Comparison of ENCODE assay signal across 1 cellular context in the genomic region with DNA sequence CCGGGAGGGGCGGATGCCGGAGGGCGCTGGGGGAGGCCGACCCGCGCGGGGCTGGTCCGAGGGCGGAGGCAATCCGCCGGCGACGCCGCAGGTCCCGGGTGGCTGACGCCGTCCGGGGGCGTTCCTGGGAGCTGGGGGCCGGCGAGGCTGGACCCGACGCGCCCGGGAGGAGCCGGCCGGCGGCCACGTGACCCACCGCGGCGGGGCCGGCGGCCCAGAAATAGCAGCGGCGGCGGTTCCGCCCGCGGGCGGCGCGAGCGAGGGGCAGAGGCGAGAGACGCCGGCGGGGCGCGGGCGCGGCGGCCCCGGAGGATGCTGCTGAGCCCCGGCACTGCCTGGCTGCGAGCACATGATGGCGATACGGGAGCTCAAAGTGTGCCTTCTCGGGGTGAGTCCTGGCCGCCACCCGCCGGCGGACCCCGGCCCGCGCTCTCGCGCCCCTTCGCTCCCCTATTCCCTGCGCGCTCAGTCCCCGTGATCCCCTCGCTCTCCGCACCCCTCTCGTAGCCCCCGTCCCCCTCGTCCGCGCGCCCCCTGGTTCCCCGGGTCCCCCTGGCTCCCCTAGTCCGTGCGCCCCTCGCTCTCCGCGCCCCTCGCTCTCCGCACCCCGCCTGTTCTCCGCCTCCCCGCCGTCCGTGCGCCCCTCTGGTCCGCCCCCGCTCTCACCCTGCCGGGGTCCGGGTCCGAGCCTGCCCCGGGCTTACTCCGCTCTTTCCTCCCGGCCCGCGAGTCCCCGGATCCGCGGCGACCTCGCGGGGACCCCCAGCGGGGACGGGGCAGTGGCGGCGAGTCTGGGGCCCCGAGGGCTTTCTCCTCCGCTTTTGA.
TF ChIP-seq lines count a peak whose summit lies in the region.

A gene with protein sequence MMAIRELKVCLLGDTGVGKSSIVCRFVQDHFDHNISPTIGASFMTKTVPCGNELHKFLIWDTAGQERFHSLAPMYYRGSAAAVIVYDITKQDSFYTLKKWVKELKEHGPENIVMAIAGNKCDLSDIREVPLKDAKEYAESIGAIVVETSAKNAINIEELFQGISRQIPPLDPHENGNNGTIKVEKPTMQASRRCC (plus strand): TSS at position 245 of the 825 bp plus-strand sequence. CDS start 105 bp downstream, at position 350.

TF ChIP-seq in K562, 482 proteins besides CTCF, POLR2A, EP300 and RAD21 (continued from another document and continues in another):
- 0 out of 2 replicates have a peak, but pooled peaks have one; percentile 29 for TF ChIP-seq ZNF707 (CRISPR knock-in tag; conservative IDR thresholded peaks at IDR 0.05)
- TF ChIP-seq ZNF431 (CRISPR knock-in tag; IDR thresholded peaks at IDR 0.05), result 0 out of 2 replicates have a peak, but pooled peaks have one; percentile 42
- no peak for TF ChIP-seq AFF4 (CRISPR knock-in tag; IDR thresholded peaks at IDR 0.05)
- TF ChIP-seq ILF3 (IDR thresholded peaks at IDR 0.05; ENCODE audit: borderline replicate concordance), result 0 out of 2 replicates have a peak, but pooled peaks have one; percentile 58
- no peak for TF ChIP-seq KAT8 (IDR thresholded peaks at IDR 0.05; ENCODE audit: low read depth)
- no peak for TF ChIP-seq ARID1B (IDR thresholded peaks at IDR 0.05)
- TF ChIP-seq SMC3 (conservative IDR thresholded peaks at IDR 0.05; ENCODE audit: insufficient read depth, low read depth, low read length), result no peak
- TF ChIP-seq TEAD2 (tag; IDR thresholded peaks at IDR 0.05), result no peak
- no peak for TF ChIP-seq SMAD3 (CRISPR knock-in tag; conservative IDR thresholded peaks at IDR 0.05)
- no peak for TF ChIP-seq NR2F6 (CRISPR knock-in tag; IDR thresholded peaks at IDR 0.05)
- no peak for TF ChIP-seq KDM1A (IDR thresholded peaks at IDR 0.05)
- 0 out of 2 replicates have a peak, but pooled peaks have one; percentile 57 for TF ChIP-seq ZNF584 (CRISPR knock-in tag; IDR thresholded peaks at IDR 0.05; ENCODE audit: low read depth)
- TF ChIP-seq, protein P1, sequence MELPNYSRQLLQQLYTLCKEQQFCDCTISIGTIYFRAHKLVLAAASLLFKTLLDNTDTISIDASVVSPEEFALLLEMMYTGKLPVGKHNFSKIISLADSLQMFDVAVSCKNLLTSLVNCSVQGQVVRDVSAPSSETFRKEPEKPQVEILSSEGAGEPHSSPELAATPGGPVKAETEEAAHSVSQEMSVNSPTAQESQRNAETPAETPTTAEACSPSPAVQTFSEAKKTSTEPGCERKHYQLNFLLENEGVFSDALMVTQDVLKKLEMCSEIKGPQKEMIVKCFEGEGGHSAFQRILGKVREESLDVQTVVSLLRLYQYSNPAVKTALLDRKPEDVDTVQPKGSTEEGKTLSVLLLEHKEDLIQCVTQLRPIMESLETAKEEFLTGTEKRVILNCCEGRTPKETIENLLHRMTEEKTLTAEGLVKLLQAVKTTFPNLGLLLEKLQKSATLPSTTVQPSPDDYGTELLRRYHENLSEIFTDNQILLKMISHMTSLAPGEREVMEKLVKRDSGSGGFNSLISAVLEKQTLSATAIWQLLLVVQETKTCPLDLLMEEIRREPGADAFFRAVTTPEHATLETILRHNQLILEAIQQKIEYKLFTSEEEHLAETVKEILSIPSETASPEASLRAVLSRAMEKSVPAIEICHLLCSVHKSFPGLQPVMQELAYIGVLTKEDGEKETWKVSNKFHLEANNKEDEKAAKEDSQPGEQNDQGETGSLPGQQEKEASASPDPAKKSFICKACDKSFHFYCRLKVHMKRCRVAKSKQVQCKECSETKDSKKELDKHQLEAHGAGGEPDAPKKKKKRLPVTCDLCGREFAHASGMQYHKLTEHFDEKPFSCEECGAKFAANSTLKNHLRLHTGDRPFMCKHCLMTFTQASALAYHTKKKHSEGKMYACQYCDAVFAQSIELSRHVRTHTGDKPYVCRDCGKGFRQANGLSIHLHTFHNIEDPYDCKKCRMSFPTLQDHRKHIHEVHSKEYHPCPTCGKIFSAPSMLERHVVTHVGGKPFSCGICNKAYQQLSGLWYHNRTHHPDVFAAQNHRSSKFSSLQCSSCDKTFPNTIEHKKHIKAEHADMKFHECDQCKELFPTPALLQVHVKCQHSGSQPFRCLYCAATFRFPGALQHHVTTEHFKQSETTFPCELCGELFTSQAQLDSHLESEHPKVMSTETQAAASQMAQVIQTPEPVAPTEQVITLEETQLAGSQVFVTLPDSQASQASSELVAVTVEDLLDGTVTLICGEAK (IDR thresholded peaks at IDR 0.05), result peak; percentile 66
- TF ChIP-seq, protein P1 (CRISPR knock-in tag; IDR thresholded peaks at IDR 0.05), result no peak
- TF ChIP-seq ZNF354B (CRISPR knock-in tag; IDR thresholded peaks at IDR 0.05), result no peak
- TF ChIP-seq CCNT2 (IDR thresholded peaks at IDR 0.05; ENCODE audit: borderline replicate concordance, extremely low read depth, insufficient read length, low read depth, low read length), result peak; percentile 95
- no peak for TF ChIP-seq SREBF2 (CRISPR knock-in tag; IDR thresholded peaks at IDR 0.05)
- TF ChIP-seq, protein P2, sequence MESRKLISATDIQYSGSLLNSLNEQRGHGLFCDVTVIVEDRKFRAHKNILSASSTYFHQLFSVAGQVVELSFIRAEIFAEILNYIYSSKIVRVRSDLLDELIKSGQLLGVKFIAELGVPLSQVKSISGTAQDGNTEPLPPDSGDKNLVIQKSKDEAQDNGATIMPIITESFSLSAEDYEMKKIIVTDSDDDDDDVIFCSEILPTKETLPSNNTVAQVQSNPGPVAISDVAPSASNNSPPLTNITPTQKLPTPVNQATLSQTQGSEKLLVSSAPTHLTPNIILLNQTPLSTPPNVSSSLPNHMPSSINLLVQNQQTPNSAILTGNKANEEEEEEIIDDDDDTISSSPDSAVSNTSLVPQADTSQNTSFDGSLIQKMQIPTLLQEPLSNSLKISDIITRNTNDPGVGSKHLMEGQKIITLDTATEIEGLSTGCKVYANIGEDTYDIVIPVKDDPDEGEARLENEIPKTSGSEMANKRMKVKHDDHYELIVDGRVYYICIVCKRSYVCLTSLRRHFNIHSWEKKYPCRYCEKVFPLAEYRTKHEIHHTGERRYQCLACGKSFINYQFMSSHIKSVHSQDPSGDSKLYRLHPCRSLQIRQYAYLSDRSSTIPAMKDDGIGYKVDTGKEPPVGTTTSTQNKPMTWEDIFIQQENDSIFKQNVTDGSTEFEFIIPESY (CRISPR knock-in tag; IDR thresholded peaks at IDR 0.05), result no peak
- no peak for TF ChIP-seq RFX7 (CRISPR knock-in tag; IDR thresholded peaks at IDR 0.05)
- TF ChIP-seq NRF1 (conservative IDR thresholded peaks at IDR 0.05 in 1 of 2, IDR thresholded peaks at IDR 0.05 in 1 of 2), result peak in 1 of 2 experiments; percentile 19; a peak in 2 of 4 replicates
- TF ChIP-seq HES1 (IDR thresholded peaks at IDR 0.05; ENCODE audit: low read depth), result no peak
- no peak for TF ChIP-seq FOSL1 (tag; conservative IDR thresholded peaks at IDR 0.05)
- TF ChIP-seq KLF16 (IDR thresholded peaks at IDR 0.05), result no peak
- no peak for TF ChIP-seq MBD2 (IDR thresholded peaks at IDR 0.05; ENCODE audit: borderline replicate concordance, low read depth)
- TF ChIP-seq HEY1 (CRISPR knock-in tag; IDR thresholded peaks at IDR 0.05; ENCODE audit: borderline replicate concordance), result no peak
- TF ChIP-seq ZBTB17 (CRISPR knock-in tag; IDR thresholded peaks at IDR 0.05), result no peak; the same call in 1 of the 2 replicates
- TF ChIP-seq SMARCC2 (IDR thresholded peaks at IDR 0.05; ENCODE audit: low read depth), result no peak
